In the genomic region with DNA sequence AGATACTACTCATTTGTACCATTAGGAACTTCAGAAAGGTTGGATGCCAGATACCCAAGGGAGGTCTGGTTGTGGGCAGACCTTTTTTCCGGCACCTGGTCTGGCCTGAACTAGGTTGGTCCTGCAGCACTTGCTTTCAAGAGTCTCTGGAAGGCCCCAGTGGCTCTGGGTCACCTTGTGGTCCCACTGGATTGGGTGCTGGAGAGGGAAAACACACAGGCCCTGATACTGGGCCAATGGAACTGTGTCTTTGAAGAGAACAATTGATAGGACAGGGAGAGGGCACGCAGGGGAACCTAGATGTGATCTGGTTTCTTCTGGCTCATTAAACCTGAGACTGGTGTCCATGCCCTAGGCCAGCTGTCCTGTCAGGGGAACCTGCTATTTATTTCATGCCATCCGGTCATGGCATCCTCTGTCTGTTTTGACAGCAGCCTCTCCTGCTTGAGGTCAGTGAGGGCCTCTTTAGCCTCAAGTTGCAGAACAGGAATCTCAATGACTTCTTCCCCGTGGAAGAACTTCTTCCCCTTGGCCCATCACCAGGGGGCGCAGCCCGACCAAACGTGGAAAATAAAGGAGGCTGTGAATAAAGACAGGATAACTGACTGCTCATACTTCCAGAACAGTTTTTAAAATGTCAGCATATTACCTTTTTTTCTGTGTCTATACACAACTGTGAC, we compare ENCODE assay signal across 9 cellular contexts. TPM values are rescaled to one million over a fixed set of nuclear protein-coding genes. Genes with fewer than 3 reads are reported as not detected.
DNase-seq lines count a peak whose midpoint lies in the region; ATAC-seq and TF ChIP-seq lines count a peak whose summit lies in the region.
"Had no signal": no experiment of that assay in that cellular context is flagged by ENCODE, and none has a peak within 500 bp of the region (broad histone marks: within the 10 kb centered on the region; RNA-seq: fewer than 3 reads in every experiment).

No MANE protein-coding gene starts in this region.

- H4K91ac ChIP-seq in IMR-90 (ENCODE audit: insufficient read depth, low read depth, low read length), result no peak overlapping the region

- H4K5ac ChIP-seq in IMR-90 (ENCODE audit: low read depth, low read length), result no peak overlapping the region

- no peak overlapping the region for H3K14ac ChIP-seq in IMR-90 (replicated peaks; ENCODE audit: low read depth, low read length)

- H3K23ac ChIP-seq in IMR-90 (ENCODE audit: low read depth, low read length), result no peak overlapping the region

- POLR2A ChIA-PET in Caco-2 (lab: Charles Lee) (no interaction called here), IMR-90 (lab: Charles Lee; ENCODE audit: unreplicated experiment) (no interaction called here)

- H4K20me1 ChIP-seq in IMR-90 (ENCODE audit: insufficient read depth, low read length), result no peaks in the 10 kb centered on the region

- H3K27me3 Mint-ChIP-seq in Caco-2 (ENCODE audit: insufficient read depth, unreplicated experiment) (no peaks in the 10 kb centered on the region), type B pancreatic cell (no peaks in the 10 kb centered on the region)

- no peaks in the 10 kb centered on the region for H3K9me3 Mint-ChIP-seq in Caco-2 (ENCODE audit: unreplicated experiment)
- no peaks in the 10 kb centered on the region for H3K9me3 Mint-ChIP-seq in type B pancreatic cell
- H3K9me3 Mint-ChIP-seq: T-helper 1 cell treated with Interleukin-12 subunit alpha and Interleukin-12 subunit beta and Interleukin-4 antibody, amounts not matched to agents 30 μg/mL and 1 μg/mL, for 36 hours had no signal

- TF ChIP-seq POLR2A in IMR-90 (IDR thresholded peaks at IDR 0.05; ENCODE audit: low read depth, low read length), result no peak
- TF ChIP-seq POLR2A in Peyer's patch (IDR thresholded peaks at IDR 0.05), result no peak

- H2AK9ac ChIP-seq in IMR-90 (replicated peaks; ENCODE audit: low read depth, low read length, poor library complexity), result peak overlapping the region; percentile 96

- H3K27ac Mint-ChIP-seq in Caco-2 (ENCODE audit: unreplicated experiment) (no peak overlapping the region), type B pancreatic cell (peak overlapping the region; percentile 76)

- peak; percentile 78 to 87 for DNase-seq in Caco-2
- peak; percentile 69 for DNase-seq in IMR-90
- peak; percentile 56 to 91 (median 87) for DNase-seq in Peyer's patch
- DNase-seq in activated T-helper 1 cell treated with Interleukin-2 at 50 U/mL for 16 hours (ENCODE audit: low read depth), result peak; percentile 21
- DNase-seq in fibroblast of the aortic adventitia (ENCODE audit: low read depth), result peak; percentile 80
- DNase-seq in omental fat pad (ENCODE audit: low spot score), result peak; percentile 78
- DNase-seq in type B pancreatic cell (ENCODE audit: extremely low spot score, unreplicated experiment), result peak; percentile 85

- H3K4me1 ChIP-seq in Caco-2, result no peaks in the 10 kb centered on the region
- H3K4me1 ChIP-seq in IMR-90 (ENCODE audit: control insufficient read depth, insufficient read depth, low read length), result no peaks in the 10 kb centered on the region
- H3K4me1 ChIP-seq in Peyer's patch, result no peaks in the 10 kb centered on the region

- H3K27me3 ChIP-seq in Caco-2 (replicated peaks; ENCODE audit: control insufficient read depth, insufficient read depth, low read length), result no peaks in the 10 kb centered on the region
- H3K27me3 ChIP-seq in IMR-90 (ENCODE audit: control insufficient read depth, insufficient read depth, low read length), result no peaks in the 10 kb centered on the region
- no peaks in the 10 kb centered on the region for H3K27me3 ChIP-seq in Peyer's patch

- no peak overlapping the region for H3K18ac ChIP-seq in IMR-90 (ENCODE audit: low read depth, low read length)

- no peak overlapping the region for H3K56ac ChIP-seq in IMR-90 (ENCODE audit: extremely low read depth, insufficient read depth, low read length)

- dilution Hi-C loops in IMR-90 (cut with HindIII; ENCODE audit: low sequenced_read_pairs, unreplicated experiment), result no loop called here

- H3K36me3 ChIP-seq in Caco-2 (ENCODE audit: control insufficient read depth, insufficient read depth, low read length) (peaks cover 3% of the 10 kb centered on the region), IMR-90 (ENCODE audit: control insufficient read depth, insufficient read depth, low read length) (peaks cover 44% of the 10 kb centered on the region), Peyer's patch (peaks cover 0 to 66% (median 0%) of the 10 kb centered on the region in 3 donors)

- no peak overlapping the region for H3K4me3 ChIP-seq in Caco-2 (ENCODE audit: low read depth, low read length)
- no peak overlapping the region for H3K4me3 ChIP-seq in IMR-90 (ENCODE audit: insufficient read depth, low read depth, low read length)
- no peak overlapping the region for H3K4me3 ChIP-seq in Peyer's patch
- H3K4me3 ChIP-seq in fibroblast of the aortic adventitia (ENCODE audit: low read depth, low read length), result no peak overlapping the region

- no peak overlapping the region for H2BK20ac ChIP-seq in IMR-90 (ENCODE audit: low read depth, low read length)

- H3K27ac ChIP-seq in IMR-90 (ENCODE audit: insufficient read depth, low read length), result no peak overlapping the region
- no peak overlapping the region for H3K27ac ChIP-seq in Peyer's patch

- BruUV-seq in Caco-2 (replicated peaks; lab: Mats Ljungman, UMichigan), result no TSS peak
- BruUV-seq in IMR-90 (replicated peaks; lab: Mats Ljungman, UMichigan), result no TSS peak

- ATAC-seq in IMR-90 (ENCODE audit: low read depth), result peak; percentile 93
- no peak for ATAC-seq in omental fat pad (ENCODE audit: low FRiP score)
- no peak for ATAC-seq in HG03521 (IDR thresholded peaks at IDR 0.05; ENCODE audit: unreplicated experiment)

- H3K4ac ChIP-seq in IMR-90 (ENCODE audit: low read depth, low read length), result no peak overlapping the region

- no peak overlapping the region; the same call in 2 of the 3 replicates for H2BK15ac ChIP-seq in IMR-90 (ENCODE audit: low read depth, low read length)

- peak; percentile 96 for TF ChIP-seq RAD21 in IMR-90 (IDR thresholded peaks at IDR 0.05; ENCODE audit: low read length)

- WGBS in IMR-90 (ENCODE audit: extremely low coverage in 2 of 2, insufficient read length in 1 of 2), 2 experiments, result 100% methylated on average over 2 of the region's 7 CpGs; no CpG with 5 or more reads in 1 of the 2 experiments

- H4K8ac ChIP-seq in IMR-90 (ENCODE audit: low read depth in 2 of 2, low read length in 2 of 2), result no peak overlapping the region

- TF ChIP-seq CTCF in Caco-2 (IDR thresholded peaks at IDR 0.05; ENCODE audit: insufficient read depth in 1 of 2, low read depth in 1 of 2, low read length in 1 of 2, severe bottlenecking in 1 of 2, unreplicated experiment in 1 of 2) (peak; percentile 83 to 89), IMR-90 (conservative IDR thresholded peaks at IDR 0.05; ENCODE audit: low read depth, low read length) (peak; percentile 96), Peyer's patch (IDR thresholded peaks at IDR 0.05) (peak; percentile 41 to 89 (median 77)), fibroblast of the aortic adventitia (IDR thresholded peaks at IDR 0.05; ENCODE audit: insufficient read depth, low read length) (peak; percentile 96), omental fat pad (IDR thresholded peaks at IDR 0.05) (peak in 2 of 3 donors; percentile 21 to 68), type B pancreatic cell (conservative IDR thresholded peaks at IDR 0.05) (peak; percentile 91)

- intact Hi-C loops in Caco-2 (cut with micrococcal nuclease; ENCODE audit: unreplicated experiment) (loop anchor here (1.0 kb wide), 3 partner anchors 91 to 155 kb away; no protein-coding TSS in a partner anchor), IMR-90 (cut with micrococcal nuclease) (loop anchor here (1.0 to 10.0 kb wide), 4 partner anchors 91 to 820 kb away; a partner anchor contains a TSS)

- H2BK120ac ChIP-seq in IMR-90 (ENCODE audit: low read depth, low read length), result no peak overlapping the region

- no peak overlapping the region for H3K9ac ChIP-seq in IMR-90 (ENCODE audit: low read depth, low read length)

- in situ Hi-C loops in IMR-90 (cut with MboI; ENCODE audit: low sequenced_read_pairs), result loop anchor here (5.0 to 25.0 kb wide), 4 partner anchors 92 to 812 kb away; a partner anchor contains a TSS

- no peak overlapping the region for H2BK5ac ChIP-seq in IMR-90 (ENCODE audit: low read depth, low read length, poor library complexity, severe bottlenecking)

- CTCF ChIA-PET in Caco-2 (lab: Charles Lee) (no interaction called here), IMR-90 (lab: Yijun Ruan, JAX) (no interaction called here)

- H3K4me1 Mint-ChIP-seq in Caco-2 (ENCODE audit: low read depth, unreplicated experiment), result no peaks in the 10 kb centered on the region
- H3K4me1 Mint-ChIP-seq in type B pancreatic cell (ENCODE audit: unreplicated experiment), result peaks cover 5% of the 10 kb centered on the region

- H3K36me3 Mint-ChIP-seq in Caco-2 (ENCODE audit: insufficient read depth, unreplicated experiment), result peaks cover 28% of the 10 kb centered on the region
- H3K36me3 Mint-ChIP-seq in type B pancreatic cell, result peaks cover 22% of the 10 kb centered on the region

- H2AFZ ChIP-seq in IMR-90 (replicated peaks; ENCODE audit: low read length, poor library complexity), result no peak overlapping the region

- no peaks in the 10 kb centered on the region for H3K9me1 ChIP-seq in IMR-90 (ENCODE audit: insufficient read depth, low read length)

- H3K9me3 ChIP-seq in Caco-2 (no peaks in the 10 kb centered on the region), IMR-90 (ENCODE audit: control insufficient read depth, insufficient read depth, low read length) (no peaks in the 10 kb centered on the region), Peyer's patch (no peaks in the 10 kb centered on the region)

- peak overlapping the region; percentile 79; the same call in 1 of the 2 replicates for H2AK5ac ChIP-seq in IMR-90 (ENCODE audit: low read depth, low read length)

- no peaks in the 10 kb centered on the region for H3K79me1 ChIP-seq in IMR-90 (ENCODE audit: low read depth in 1 of 2, low read length in 2 of 2)

- H3K4me3 Mint-ChIP-seq in Caco-2 (ENCODE audit: unreplicated experiment) (no peak overlapping the region), type B pancreatic cell (no peak overlapping the region)
- H3K4me3 Mint-ChIP-seq: T-helper 1 cell treated with Interleukin-12 subunit alpha and Interleukin-12 subunit beta and Interleukin-4 antibody, amounts not matched to agents 30 μg/mL and 1 μg/mL, for 36 hours had no signal

- no peak overlapping the region for H3K4me2 ChIP-seq in IMR-90 (ENCODE audit: low read depth, low read length)

TF ChIP-seq in IMR-90, 13 proteins besides CTCF, POLR2A, EP300 and RAD21 (continues in another document):
- TF ChIP-seq MAFK (IDR thresholded peaks at IDR 0.05; ENCODE audit: low read depth, low read length) (peak; percentile 50; the same call in 1 of the 2 replicates), SMC3 (IDR thresholded peaks at IDR 0.05; ENCODE audit: low read depth, low read length) (peak; percentile 100)

RNA-seq across cellular contexts. Expression of a gene that starts 25.0 kb away (rescaled TPM):
- total RNA-seq in Caco-2 (2022) (35.0 and 37.7 TPM in 2 replicates), IMR-90 (2012; rRNA removed) (19.7 and 22.8 TPM in 2 replicates), Peyer's patch (10 to 100 TPM; 24.5 to 37.6 (median 24.6) TPM), fibroblast of the aortic adventitia (ENCODE audit: low replicate concordance) (10.5 and 11.9 TPM in 2 replicates), omental fat pad (10 to 100 TPM; 24.3 to 41.4 (median 26.1) TPM), type B pancreatic cell (ENCODE audit: low replicate concordance) (30.7 and 36.0 TPM in 2 replicates)
- polyA plus RNA-seq in IMR-90 (2012; rRNA removed), result 14.3 and 21.0 TPM in 2 replicates
- 10.0 and 13.9 TPM in 2 replicates for polyA plus RNA-seq in IMR-90 (2012; cell fraction: cytosol; rRNA removed)
- 15.2 and 21.3 TPM in 2 replicates for polyA plus RNA-seq in IMR-90 (2012; cell fraction: nucleus; rRNA removed; ENCODE audit: low replicate concordance)

Comparison
In these comparisons a context has a peak if more than half of its experiments do, and no peak if none do; other contexts are left out.
1. DNase-seq: peak in every context shown above with its lines; median percentile 87 in Peyer's patch; 85 in type B pancreatic cell; 82 in Caco-2; 80 in fibroblast of the aortic adventitia; 78 in omental fat pad; 69 in IMR-90; 21 in activated T-helper 1 cell treated with Interleukin-2 at 50 U/mL for 16 hours.
2. CTCF ChIP-seq: peak in every context shown above with its lines; median percentile 96 in IMR-90; 96 in fibroblast of the aortic adventitia; 91 in type B pancreatic cell; 86 in Caco-2; 77 in Peyer's patch; 44 in omental fat pad.